ENCODE assay signal across 9 cellular contexts in genomic region chr13:81017525-81018152, GRCh38.
DNase-seq lines count a peak whose midpoint lies in the region; ATAC-seq, FAIRE-seq and TF ChIP-seq lines count a peak whose summit lies in the region.
"Had no signal": no experiment of that assay in that cellular context is flagged by ENCODE, and none has a peak within 500 bp of the region (broad histone marks: within the 10 kb centered on the region; RNA-seq: fewer than 3 reads in every experiment).

No MANE protein-coding gene starts in this region.

- no peak overlapping the region for H3K27ac ChIP-seq in right lobe of liver

- FAIRE-seq in GM12892 (lab: Jason Lieb, UNC), result no peak

- WGBS in right lobe of liver (ENCODE audit: insufficient coverage, low coverage, low lambda C conversion rate, missing lambda C conversion rate), result 15% methylated on average over 4 of the region's 4 CpGs

- intact Hi-C loops in right lobe of liver (cut with DNase I), result no loop called here

- DNase-seq in NCI-H510A treated with DMSO at 0.1 percent for 48 hours (lab: John Stamatoyannopoulos, UW) (peak; percentile 76), NCI-H510A (lab: John Stamatoyannopoulos, UW) (no peak), NCI-H526 (lab: John Stamatoyannopoulos, UW) (peak; percentile 27 to 80), cerebellar nuclear complex (lab: John Stamatoyannopoulos, UW) (peak; percentile 7 to 76), right lobe of liver (no peak), activated gamma-delta T cell (lab: John Stamatoyannopoulos, UW) (no peak), GM12892 (ENCODE audit: insufficient read length) (no peak)
- DNase-seq: activated naive CD8-positive, alpha-beta T cell treated with anti-CD3 and anti-CD28 coated beads, Interleukin-2, amount 10 ng/mL, durations not matched to agents 7 days and 5 days had no signal

- H3K27me3 ChIP-seq in right lobe of liver, result no peaks in the 10 kb centered on the region

- peak; percentile 75 for ATAC-seq in HG03342 (IDR thresholded peaks at IDR 0.05; ENCODE audit: unreplicated experiment)
- peak; percentile 78 to 90 (median 82) for ATAC-seq in right lobe of liver

- H3K4me1 ChIP-seq in right lobe of liver, result no peaks in the 10 kb centered on the region

- H3K4me3 ChIP-seq in right lobe of liver, result peak overlapping the region in 2 of 3 donors; percentile 2 to 20

- no peaks in the 10 kb centered on the region for H3K36me3 ChIP-seq in right lobe of liver

- H3K9me3 ChIP-seq in right lobe of liver, result no peaks in the 10 kb centered on the region

- TF ChIP-seq POLR2A in right lobe of liver (IDR thresholded peaks at IDR 0.05) (no peak), GM12892 (IDR thresholded peaks at IDR 0.05; ENCODE audit: low read depth, low read length) (no peak)

- TF ChIP-seq CTCF in right lobe of liver (IDR thresholded peaks at IDR 0.05), result peak; percentile 52 to 68 (median 63)

Comparison
In these comparisons a context has a peak if more than half of its experiments do, and no peak if none do; other contexts are left out.
1. DNase-seq: peak in NCI-H510A treated with DMSO at 0.1 percent for 48 hours (single experiment), NCI-H526 (2 of 2) and cerebellar nuclear complex (2 of 2); none in NCI-H510A (single experiment), right lobe of liver (0 of 3), activated gamma-delta T cell (single experiment) and GM12892 (single experiment).